In the genomic region with DNA sequence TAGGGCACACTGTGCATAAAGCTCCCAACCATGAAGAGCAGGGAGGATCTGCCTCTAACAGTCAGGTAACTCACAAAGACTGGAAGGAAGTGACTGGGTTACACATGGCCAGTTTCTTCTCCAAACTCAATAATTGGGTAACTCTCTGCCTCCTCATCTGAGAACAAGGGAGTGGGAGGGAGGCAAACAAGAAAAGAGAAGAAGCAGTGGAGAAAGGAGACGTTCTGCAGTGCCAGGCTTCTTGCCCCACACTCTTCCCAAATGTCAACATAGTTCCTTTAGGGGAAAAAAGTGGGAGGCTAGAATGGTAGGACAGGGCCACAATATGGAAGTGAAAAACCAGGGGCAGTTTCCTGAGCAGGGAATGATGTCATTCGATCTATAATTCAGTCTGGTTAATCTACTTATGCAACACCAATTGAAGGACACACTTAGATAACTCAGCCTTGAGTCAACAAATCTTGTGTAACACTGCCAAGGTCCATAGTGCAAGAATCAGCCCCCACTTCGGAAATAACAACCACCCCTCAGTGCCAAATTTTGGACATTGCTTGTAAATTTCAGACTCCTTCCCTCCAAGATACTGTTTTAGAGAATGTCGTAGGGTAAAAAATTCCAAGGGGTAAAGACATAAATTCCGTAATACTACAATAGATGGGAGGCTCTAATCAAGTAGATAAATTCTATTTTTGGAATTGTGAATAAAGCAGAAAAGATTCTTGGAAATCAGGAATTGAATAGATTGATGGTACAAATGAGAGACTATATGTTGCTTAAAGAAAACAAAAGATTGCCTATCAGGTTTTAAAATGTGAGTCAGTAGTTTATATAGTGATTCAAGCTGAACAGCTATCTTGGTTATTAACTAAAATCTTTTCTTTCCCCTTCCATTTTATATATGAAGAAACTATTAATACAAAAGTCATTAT, we compare ENCODE assay signal across 8 cellular contexts.
A peak's percentile ranks its signal among the peaks of the same experiment; 100 is the strongest.
DNase-seq lines count a peak whose midpoint lies in the region; ATAC-seq and TF ChIP-seq lines count a peak whose summit lies in the region.

No MANE protein-coding gene starts in this region.

- H3K4me3 Mint-ChIP-seq in activated T-cell treated with anti-CD3 and anti-CD28 coated beads, Interleukin-2, amount 50 U/mL, for 24 hours = no peak overlapping the region
- no peak overlapping the region for H3K4me3 Mint-ChIP-seq in activated T-helper 2 cell treated with anti-CD3 and anti-CD28 coated beads, Interferon-gamma antibody, Interleukin-2, Interleukin-4, amounts not matched to agents 10 μg/mL and 5 μg/mL and 100 μg/mL, durations not matched to agents 14 hours and 24 hours and 36 hours (ENCODE audit: low read depth)

- no peaks in the 10 kb centered on the region for H3K36me3 ChIP-seq in upper lobe of right lung

- intact Hi-C loops in activated T-helper 2 cell treated with anti-CD3 and anti-CD28 coated beads, Interferon-gamma antibody, Interleukin-2, Interleukin-4, amounts not matched to agents 10 μg/mL and 5 μg/mL and 100 μg/mL, durations not matched to agents 14 hours and 24 hours and 36 hours (cut with micrococcal nuclease) = loop anchor here (5.0 to 10.0 kb wide), 6 partner anchors 105 to 620 kb away; no protein-coding TSS in a partner anchor
- intact Hi-C loops in left colon (cut with DNase I, micrococcal nuclease) (no loop called here), upper lobe of right lung (cut with DNase I) (no loop called here)

- H3K9me3 Mint-ChIP-seq in activated T-cell treated with anti-CD3 and anti-CD28 coated beads, Interleukin-2, amount 50 U/mL, for 24 hours = peaks cover 2% of the 10 kb centered on the region
- H3K9me3 Mint-ChIP-seq in activated T-helper 2 cell treated with anti-CD3 and anti-CD28 coated beads, Interferon-gamma antibody, Interleukin-2, Interleukin-4, amounts not matched to agents 10 μg/mL and 5 μg/mL and 100 μg/mL, durations not matched to agents 14 hours and 24 hours and 36 hours = no peaks in the 10 kb centered on the region

- DNase-seq in activated T-cell treated with anti-CD3 and anti-CD28 coated beads, Interleukin-2, amount 50 U/mL, for 24 hours = no peak
- no peak for DNase-seq in activated T-cell treated with anti-CD3 and anti-CD28 coated beads, Interleukin-2, amount 50 U/mL, for 48 hours
- no peak for DNase-seq in activated T-helper 2 cell treated with anti-CD3 and anti-CD28 coated beads, Interferon-gamma antibody, Interleukin-2, Interleukin-4, amounts not matched to agents 10 μg/mL and 5 μg/mL and 100 μg/mL, durations not matched to agents 14 hours and 24 hours and 36 hours (ENCODE audit: low spot score)
- DNase-seq in left colon (no peak), upper lobe of right lung (no peak)
- DNase-seq in stimulated activated CD4-positive, alpha-beta T cell treated with anti-CD3 and anti-CD28 coated beads, Interleukin-4, amount 100 ng/mL, for 4 hours = no peak

- peak overlapping the region; percentile 15 for H3K27ac ChIP-seq in upper lobe of right lung

- no peaks in the 10 kb centered on the region for H3K27me3 Mint-ChIP-seq in activated T-cell treated with anti-CD3 and anti-CD28 coated beads, Interleukin-2, amount 50 U/mL, for 24 hours
- H3K27me3 Mint-ChIP-seq in activated T-helper 2 cell treated with anti-CD3 and anti-CD28 coated beads, Interferon-gamma antibody, Interleukin-2, Interleukin-4, amounts not matched to agents 10 μg/mL and 5 μg/mL and 100 μg/mL, durations not matched to agents 14 hours and 24 hours and 36 hours (ENCODE audit: low read depth) = peaks cover 1% of the 10 kb centered on the region

- peaks cover 41% of the 10 kb centered on the region for H3K4me1 ChIP-seq in upper lobe of right lung

- peak overlapping the region; percentile 97 for H3K27ac Mint-ChIP-seq in activated T-cell treated with anti-CD3 and anti-CD28 coated beads, Interleukin-2, amount 50 U/mL, for 24 hours
- H3K27ac Mint-ChIP-seq in activated T-helper 2 cell treated with anti-CD3 and anti-CD28 coated beads, Interferon-gamma antibody, Interleukin-2, Interleukin-4, amounts not matched to agents 10 μg/mL and 5 μg/mL and 100 μg/mL, durations not matched to agents 14 hours and 24 hours and 36 hours = peak overlapping the region; percentile 16

- H3K27me3 ChIP-seq in upper lobe of right lung = no peaks in the 10 kb centered on the region

- peaks cover 11% of the 10 kb centered on the region for H3K36me3 Mint-ChIP-seq in activated T-cell treated with anti-CD3 and anti-CD28 coated beads, Interleukin-2, amount 50 U/mL, for 24 hours (ENCODE audit: low read depth)
- H3K36me3 Mint-ChIP-seq in activated T-helper 2 cell treated with anti-CD3 and anti-CD28 coated beads, Interferon-gamma antibody, Interleukin-2, Interleukin-4, amounts not matched to agents 10 μg/mL and 5 μg/mL and 100 μg/mL, durations not matched to agents 14 hours and 24 hours and 36 hours (ENCODE audit: low read depth) = peaks cover 37% of the 10 kb centered on the region

- H3K4me1 Mint-ChIP-seq in activated T-cell treated with anti-CD3 and anti-CD28 coated beads, Interleukin-2, amount 50 U/mL, for 24 hours (ENCODE audit: low read depth) = peaks cover 88% of the 10 kb centered on the region
- peaks cover 66% of the 10 kb centered on the region for H3K4me1 Mint-ChIP-seq in activated T-helper 2 cell treated with anti-CD3 and anti-CD28 coated beads, Interferon-gamma antibody, Interleukin-2, Interleukin-4, amounts not matched to agents 10 μg/mL and 5 μg/mL and 100 μg/mL, durations not matched to agents 14 hours and 24 hours and 36 hours (ENCODE audit: low read depth)

- H3K9me3 ChIP-seq in upper lobe of right lung = no peaks in the 10 kb centered on the region

- ATAC-seq in left colon (peak; percentile 87), upper lobe of right lung (peak; percentile 82), HG02885 (IDR thresholded peaks at IDR 0.05; ENCODE audit: poor library complexity, unreplicated experiment) (no peak), HG02623 (IDR thresholded peaks at IDR 0.05; ENCODE audit: unreplicated experiment) (no peak)

- no peak overlapping the region for H3K4me3 ChIP-seq in upper lobe of right lung

- no peak for TF ChIP-seq CTCF in upper lobe of right lung (IDR thresholded peaks at IDR 0.05)

Comparison
In these comparisons a context has a peak if more than half of its experiments do, and no peak if none do; other contexts are left out.
1. ATAC-seq: peak in left colon (single experiment) and upper lobe of right lung (single experiment); none in HG02885 (single experiment) and HG02623 (single experiment).